ENCODE assay signal across 8 cellular contexts in genomic region chr20:57392512-57393271, GRCh38. TPM values are rescaled to one million over a fixed set of nuclear protein-coding genes. Genes with fewer than 3 reads are reported as not detected.
DNase-seq lines count a peak whose midpoint lies in the region; ATAC-seq, FAIRE-seq and TF ChIP-seq lines count a peak whose summit lies in the region.

No MANE protein-coding gene starts in this region.

- ATAC-seq in activated B cell treated with CpG ODN at 0.5 μM for 24 hours (ENCODE audit: low read depth) = peak; percentile 9

- H3K36me3 ChIP-seq in HAP-1 (replicated peaks) = peaks cover 38% of the 10 kb centered on the region
- H3K36me3 ChIP-seq in mesodermal cell (ENCODE audit: control insufficient read depth, insufficient read depth, low read length) = peaks cover 40% of the 10 kb centered on the region

- in situ Hi-C loops in HAP-1 (cut with MboI; ENCODE audit: low sequenced_read_pairs) (loop anchor here (25.0 kb wide), 2 partner anchors 820 to 1005 kb away; partner anchors contain the start of genes AURKA and CSTF1), ACHN (cut with HindIII; ENCODE audit: low pct_ligation_motif_present, low pct_unique_long_range_greater_than_20kb, low sequenced_read_pairs) (no loop called here)

- peak; percentile 13 to 32 for DNase-seq in AML-193 (lab: John Stamatoyannopoulos, UW)
- DNase-seq in HAP-1 (ENCODE audit: low spot score in 2 of 2) = peak in 1 of 2 experiments; percentile 28
- peak; percentile 61 for DNase-seq in activated B cell treated with CpG ODN at 0.5 μM for 24 hours
- peak; percentile 56 for DNase-seq in cerebellar cortex (ENCODE audit: low spot score)
- peak; percentile 54 for DNase-seq in stimulated activated CD8-positive, alpha-beta memory T cell treated with anti-CD3 and anti-CD28 coated beads, Interleukin-7, amount 100 ng/mL, for 24 hours (ENCODE audit: low read depth)
- DNase-seq in ACHN = no peak
- no peak for DNase-seq in D721Med (ENCODE audit: insufficient read length, low spot score)

- H3K27me3 Mint-ChIP-seq in activated B cell treated with CpG ODN at 0.5 μM for 24 hours = no peaks in the 10 kb centered on the region

- FAIRE-seq in D721Med (lab: Jason Lieb, UNC) = no peak

- WGBS in mesodermal cell (ENCODE audit: insufficient coverage in 2 of 2), 2 experiments = 65 to 66% methylated on average over 27 to 31 of the region's 33 CpGs

- H3K9me3 ChIP-seq in HAP-1 = no peaks in the 10 kb centered on the region
- H3K9me3 ChIP-seq in mesodermal cell (ENCODE audit: control insufficient read depth, low read length) = no peaks in the 10 kb centered on the region

- peaks cover 53% of the 10 kb centered on the region for H3K36me3 Mint-ChIP-seq in activated B cell treated with CpG ODN at 0.5 μM for 24 hours (ENCODE audit: low read depth)

- no peaks in the 10 kb centered on the region for H3K27me3 ChIP-seq in HAP-1 (ENCODE audit: low read depth)

- POLR2A ChIA-PET in activated B cell treated with CpG ODN at 0.5 μM for 24 hours (lab: Charles Lee) = interaction anchor here (1.2 to 7.3 kb wide), 16 partner anchors 9 to 1259 kb away, joined by 3 to 244 read pairs (median 12); partner anchors contain the start of genes STX16 and ZBP1

- H3K4me3 ChIP-seq in HAP-1 (peak overlapping the region; percentile 53), mesodermal cell (ENCODE audit: extremely low read depth, insufficient read depth, low read length, poor library complexity, severe bottlenecking) (peak overlapping the region; percentile 55)

- intact Hi-C loops in activated B cell treated with CpG ODN at 0.5 μM for 24 hours (cut with micrococcal nuclease) = loop anchor here (1.0 to 10.0 kb wide), 7 partner anchors 9 to 1772 kb away; partner anchors contain the start of genes RTF2 and ZNF831

- no peak overlapping the region for H3K27ac ChIP-seq in mesodermal cell (ENCODE audit: low read depth, low read length, severe bottlenecking)

- H3K27ac Mint-ChIP-seq in activated B cell treated with CpG ODN at 0.5 μM for 24 hours = peak overlapping the region; percentile 91

- H3K4me1 Mint-ChIP-seq in activated B cell treated with CpG ODN at 0.5 μM for 24 hours = peaks cover 79% of the 10 kb centered on the region

- H3K4me3 Mint-ChIP-seq in activated B cell treated with CpG ODN at 0.5 μM for 24 hours = peak overlapping the region; percentile 92

- H3K9me3 Mint-ChIP-seq in activated B cell treated with CpG ODN at 0.5 μM for 24 hours = no peaks in the 10 kb centered on the region

- CTCF ChIA-PET in activated B cell treated with CpG ODN at 0.5 μM for 24 hours (lab: Charles Lee) = interaction anchor here (0.7 to 1.8 kb wide), 4 partner anchors 8 to 106 kb away, joined by 3 to 5 read pairs (median 4); no protein-coding TSS in a partner anchor

- peaks cover 18% of the 10 kb centered on the region for H3K4me1 ChIP-seq in HAP-1
- H3K4me1 ChIP-seq in mesodermal cell (ENCODE audit: control insufficient read depth, insufficient read depth, low read length, poor library complexity, severe bottlenecking) = peaks cover 50% of the 10 kb centered on the region

- TF ChIP-seq CTCF in activated B cell treated with CpG ODN at 0.5 μM for 24 hours (IDR thresholded peaks at IDR 0.05) (no peak), D721Med (IDR thresholded peaks at IDR 0.05; ENCODE audit: insufficient read depth, missing control alignments) (no peak)

RNA-seq across cellular contexts. Expression of gene RBM38, which starts 1.5 kb away (rescaled TPM):
- total RNA-seq in activated B cell treated with CpG ODN at 0.5 μM for 24 hours = 69.6 and 70.7 TPM in 2 replicates
- polyA plus RNA-seq in mesodermal cell (2013, experiment 1 of 2) = 41.9 TPM
- polyA plus RNA-seq in mesodermal cell (2013, experiment 2 of 2) = 32.7 TPM

RNA-seq across cellular contexts. Expression of gene RAE1, which starts 41.6 kb away (rescaled TPM):
- total RNA-seq in activated B cell treated with CpG ODN at 0.5 μM for 24 hours = 35.7 and 36.6 TPM in 2 replicates
- polyA plus RNA-seq in mesodermal cell (2013, experiment 1 of 2) = 33.5 TPM
- 30.6 TPM for polyA plus RNA-seq in mesodermal cell (2013, experiment 2 of 2)

Comparison
In these comparisons a context has a peak if more than half of its experiments do, and no peak if none do; other contexts are left out.
1. DNase-seq: peak in AML-193 (2 of 2), activated B cell treated with CpG ODN at 0.5 μM for 24 hours (single experiment), cerebellar cortex (single experiment) and stimulated activated CD8-positive, alpha-beta memory T cell treated with anti-CD3 and anti-CD28 coated beads, Interleukin-7, amount 100 ng/mL, for 24 hours (single experiment); none in ACHN (single experiment) and D721Med (single experiment).